In the genomic region with DNA sequence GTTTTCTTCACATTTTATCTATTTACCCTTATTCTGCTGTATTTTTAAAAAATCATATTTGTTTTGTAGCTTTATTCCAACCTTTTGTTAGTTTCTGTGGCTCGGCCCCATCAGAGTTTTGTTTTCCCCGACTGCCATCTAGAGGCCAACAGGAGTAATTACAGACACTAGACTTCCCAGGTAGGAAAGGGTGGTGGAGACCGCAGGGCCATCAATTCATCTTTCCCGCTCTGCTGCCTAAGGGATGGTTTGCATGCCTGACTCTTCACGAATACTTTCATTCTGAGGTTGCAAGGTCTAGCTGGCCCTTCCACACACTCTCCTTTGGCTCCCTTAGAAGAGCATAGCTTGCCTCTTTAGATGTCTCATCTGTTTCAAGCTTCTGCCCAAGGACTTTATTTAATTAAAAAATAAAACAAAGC, we compare ENCODE assay signal across 9 cellular contexts. TPM values are rescaled to one million over a fixed set of nuclear protein-coding genes. Genes with fewer than 3 reads are reported as not detected.
A peak's percentile ranks its signal among the peaks of the same experiment; 100 is the strongest.
DNase-seq lines count a peak whose midpoint lies in the region; ATAC-seq, FAIRE-seq and TF ChIP-seq lines count a peak whose summit lies in the region.
"Had no signal": no experiment of that assay in that cellular context is flagged by ENCODE, and none has a peak within 500 bp of the region (broad histone marks: within the 10 kb centered on the region; RNA-seq: fewer than 3 reads in every experiment).

No MANE protein-coding gene starts in this region.

- H3K36me3 Mint-ChIP-seq in CD4-positive, alpha-beta memory T cell, result no peaks in the 10 kb centered on the region
- H3K36me3 Mint-ChIP-seq in GM23338 (ENCODE audit: low read depth), result no peaks in the 10 kb centered on the region
- no peaks in the 10 kb centered on the region for H3K36me3 Mint-ChIP-seq in activated T-helper 17 cell treated with anti-CD3 and anti-CD28 coated beads, Interleukin-2, amount 50 U/mL, for 72 hours (ENCODE audit: low read depth)

- intact Hi-C loops in CD4-positive, alpha-beta memory T cell (cut with micrococcal nuclease), result loop anchor here (1.0 kb wide), 5 partner anchors 57 to 593 kb away; no protein-coding TSS in a partner anchor
- intact Hi-C loops in pancreas (cut with DNase I), result loop anchor here in 1 of 3 donors (5.0 kb wide), 1 partner anchor 194 kb away; no protein-coding TSS in a partner anchor

- peaks cover 8 to 16% of the 10 kb centered on the region in 2 donors for H3K27me3 Mint-ChIP-seq in CD4-positive, alpha-beta memory T cell
- H3K27me3 Mint-ChIP-seq in GM23338 (ENCODE audit: insufficient read depth, low read depth, poor library complexity), result peaks cover 30% of the 10 kb centered on the region
- H3K27me3 Mint-ChIP-seq in activated T-helper 17 cell treated with anti-CD3 and anti-CD28 coated beads, Interleukin-2, amount 50 U/mL, for 72 hours, result peaks cover 16% of the 10 kb centered on the region

- H3K4me3 ChIP-seq in CD4-positive, alpha-beta memory T cell (ENCODE audit: low read length in 2 of 2), result no peak overlapping the region
- H3K4me3 ChIP-seq in GM23338 (no peak overlapping the region), OCI-LY1 (ENCODE audit: low read depth, low read length, poor library complexity, severe bottlenecking) (no peak overlapping the region), pancreas (no peak overlapping the region)
- H3K4me3 ChIP-seq: SJCRH30 had no signal

- H2AFZ ChIP-seq in GM23338 (no peak overlapping the region), OCI-LY1 (ENCODE audit: low read length) (no peak overlapping the region)

- DNase-seq in CD4-positive, alpha-beta memory T cell, result peak in 4 of 5 donors; percentile 48 to 60 (median 54)
- peak; percentile 73 for DNase-seq in GM23338 (ENCODE audit: low spot score)
- peak; percentile 17 for DNase-seq in foreskin melanocyte
- DNase-seq in pancreas, result peak in 1 of 6 donors; percentile 31

- CTCF ChIA-PET in CD4-positive, alpha-beta memory T cell (lab: Charles Lee; ENCODE audit: partially characterized antibody), result interaction anchor here (0.6 to 11.8 kb wide), 41 partner anchors 9 to 592 kb away, joined by 3 to 217 read pairs (median 5); no protein-coding TSS in a partner anchor

- H3F3A ChIP-seq in GM23338 (replicated peaks; ENCODE audit: low read depth) (no peaks in the 10 kb centered on the region), OCI-LY1 (ENCODE audit: insufficient read depth, low read length) (no peaks in the 10 kb centered on the region)

- H4K20me1 ChIP-seq in GM23338 (replicated peaks; ENCODE audit: insufficient read depth) (no peaks in the 10 kb centered on the region), OCI-LY1 (ENCODE audit: insufficient read depth, low read length) (no peaks in the 10 kb centered on the region)

- TF ChIP-seq CTCF in GM23338 (conservative IDR thresholded peaks at IDR 0.05; ENCODE audit: low read depth in 2 of 2), result peak; percentile 70 to 83
- TF ChIP-seq CTCF in OCI-LY1 (IDR thresholded peaks at IDR 0.05; ENCODE audit: low read length), result peak; percentile 71
- peak; percentile 47 to 60 (median 58) for TF ChIP-seq CTCF in pancreas (IDR thresholded peaks at IDR 0.05)

- H3K9me3 ChIP-seq in CD4-positive, alpha-beta memory T cell (ENCODE audit: control insufficient read depth in 1 of 2, low read length in 2 of 2), result no peaks in the 10 kb centered on the region
- H3K9me3 ChIP-seq in OCI-LY1 (ENCODE audit: low read length), result no peaks in the 10 kb centered on the region
- H3K9me3 ChIP-seq in pancreas, result no peaks in the 10 kb centered on the region
- H3K9me3 ChIP-seq: SJCRH30 had no signal

- no peaks in the 10 kb centered on the region for H3K9me3 Mint-ChIP-seq in CD4-positive, alpha-beta memory T cell
- no peaks in the 10 kb centered on the region; the same call in 2 of the 3 replicates for H3K9me3 Mint-ChIP-seq in GM23338
- no peaks in the 10 kb centered on the region for H3K9me3 Mint-ChIP-seq in activated T-helper 17 cell treated with anti-CD3 and anti-CD28 coated beads, Interleukin-2, amount 50 U/mL, for 72 hours

- no peaks in the 10 kb centered on the region for H3K4me1 ChIP-seq in CD4-positive, alpha-beta memory T cell (ENCODE audit: insufficient read depth, low read length)
- peaks cover 8% of the 10 kb centered on the region; the same call in 1 of the 2 replicates for H3K4me1 ChIP-seq in GM23338 (ENCODE audit: insufficient read depth)
- H3K4me1 ChIP-seq in OCI-LY1 (ENCODE audit: insufficient read depth, low read length, severe bottlenecking), result peaks cover 9% of the 10 kb centered on the region
- H3K4me1 ChIP-seq in pancreas, result peaks cover 0 to 5% (median 0%) of the 10 kb centered on the region in 3 donors
- H3K4me1 ChIP-seq: SJCRH30 had no signal

- peak; percentile 37 for FAIRE-seq in pancreas (lab: Jason Lieb, UNC)

- H3K4me2 ChIP-seq in GM23338, result no peak overlapping the region
- H3K4me2 ChIP-seq in OCI-LY1 (ENCODE audit: low read length), result no peak overlapping the region

- no peaks in the 10 kb centered on the region for H3K79me2 ChIP-seq in GM23338 (replicated peaks; ENCODE audit: insufficient read depth)
- H3K79me2 ChIP-seq in OCI-LY1 (ENCODE audit: insufficient read depth, low read length), result no peaks in the 10 kb centered on the region

- H3K27ac Mint-ChIP-seq in CD4-positive, alpha-beta memory T cell, result no peak overlapping the region
- H3K27ac Mint-ChIP-seq in GM23338, result no peak overlapping the region
- no peak overlapping the region for H3K27ac Mint-ChIP-seq in activated T-helper 17 cell treated with anti-CD3 and anti-CD28 coated beads, Interleukin-2, amount 50 U/mL, for 72 hours

- ATAC-seq in GM23338 (peak; percentile 59), pancreas (peak; percentile 76 to 83 (median 76)), HG03108 (IDR thresholded peaks at IDR 0.05; ENCODE audit: unreplicated experiment) (no peak), GM21786 (IDR thresholded peaks at IDR 0.05; ENCODE audit: unreplicated experiment) (no peak)
- peak; percentile 56 for ATAC-seq in activated T-helper 17 cell treated with anti-CD3 and anti-CD28 coated beads, Interleukin-2, amount 50 U/mL, for 72 hours (replicated peaks)

- POLR2A ChIA-PET in CD4-positive, alpha-beta memory T cell (lab: Charles Lee; ENCODE audit: partially characterized antibody), result interaction anchor here (0.5 to 1.9 kb wide), 4 partner anchors 199 to 898 kb away, joined by 3 to 9 read pairs (median 4); no protein-coding TSS in a partner anchor

- H3K27ac ChIP-seq in CD4-positive, alpha-beta memory T cell (ENCODE audit: low read depth, low read length), result no peak overlapping the region
- no peak overlapping the region for H3K27ac ChIP-seq in GM23338 (ENCODE audit: low read depth)
- no peak overlapping the region for H3K27ac ChIP-seq in OCI-LY1 (ENCODE audit: low read depth, low read length, poor library complexity, severe bottlenecking)
- no peak overlapping the region for H3K27ac ChIP-seq in pancreas
- H3K27ac ChIP-seq: SJCRH30 had no signal

- H3K36me3 ChIP-seq in CD4-positive, alpha-beta memory T cell (ENCODE audit: insufficient read depth, low read length), result no peaks in the 10 kb centered on the region
- H3K36me3 ChIP-seq in GM23338 (ENCODE audit: insufficient read depth), result no peaks in the 10 kb centered on the region
- H3K36me3 ChIP-seq in OCI-LY1 (ENCODE audit: insufficient read depth, low read length), result no peaks in the 10 kb centered on the region
- H3K36me3 ChIP-seq in pancreas, result no peaks in the 10 kb centered on the region
- H3K36me3 ChIP-seq: SJCRH30 had no signal

- no peaks in the 10 kb centered on the region for H3K9me2 ChIP-seq in GM23338 (ENCODE audit: insufficient read depth)
- H3K9me2 ChIP-seq in OCI-LY1 (ENCODE audit: low read depth, low read length), result no peaks in the 10 kb centered on the region

- H3K4me1 Mint-ChIP-seq in CD4-positive, alpha-beta memory T cell, result peaks cover 0 to 2% (median 0%) of the 10 kb centered on the region in 4 donors
- peaks cover 19% of the 10 kb centered on the region for H3K4me1 Mint-ChIP-seq in GM23338
- peaks cover 4% of the 10 kb centered on the region for H3K4me1 Mint-ChIP-seq in activated T-helper 17 cell treated with anti-CD3 and anti-CD28 coated beads, Interleukin-2, amount 50 U/mL, for 72 hours

- no peak overlapping the region for H3K9ac ChIP-seq in OCI-LY1 (ENCODE audit: low read length)

- WGBS in pancreas, 2 donors, result 1% methylated on average over 5 of the region's 5 CpGs

- H3K27me3 ChIP-seq in CD4-positive, alpha-beta memory T cell (ENCODE audit: insufficient read depth, low read length), result no peaks in the 10 kb centered on the region
- peaks cover 23% of the 10 kb centered on the region for H3K27me3 ChIP-seq in GM23338 (ENCODE audit: insufficient read depth)
- no peaks in the 10 kb centered on the region for H3K27me3 ChIP-seq in OCI-LY1 (ENCODE audit: insufficient read depth, low read length)
- no peaks in the 10 kb centered on the region for H3K27me3 ChIP-seq in pancreas
- H3K27me3 ChIP-seq: SJCRH30 had no signal

- no peak overlapping the region for H3K4me3 Mint-ChIP-seq in CD4-positive, alpha-beta memory T cell
- no peak overlapping the region for H3K4me3 Mint-ChIP-seq in GM23338
- no peak overlapping the region for H3K4me3 Mint-ChIP-seq in activated T-helper 17 cell treated with anti-CD3 and anti-CD28 coated beads, Interleukin-2, amount 50 U/mL, for 72 hours

TF ChIP-seq in GM23338, 12 proteins besides CTCF, POLR2A, EP300 and RAD21 (continues in another document):
- no peak for TF ChIP-seq STAT1 (IDR thresholded peaks at IDR 0.05; ENCODE audit: unreplicated experiment)
- TF ChIP-seq EZH2phosphoT487 (IDR thresholded peaks at IDR 0.05; ENCODE audit: unreplicated experiment), result no peak
- no peak for TF ChIP-seq NANOG (IDR thresholded peaks at IDR 0.05; ENCODE audit: borderline replicate concordance)

RNA-seq across cellular contexts. Expression of gene LYZL2, which starts 38.3 kb away (rescaled TPM):
- not detected for total RNA-seq in CD4-positive, alpha-beta memory T cell
- polyA plus RNA-seq in CD4-positive, alpha-beta memory T cell, result not detected
- not detected in 2 replicates for total RNA-seq in GM23338 (2014; rRNA removed; shearing (Covaris generic))
- polyA plus RNA-seq in GM23338 (2016; fragmentation: Nextera tagmentation; extraction: Ambion mirVana) (not detected in 2 replicates), pancreas (not detected)
- total RNA-seq in activated T-helper 17 cell treated with anti-CD3 and anti-CD28 coated beads, Interleukin-2, amount 50 U/mL, for 72 hours, result not detected
- not detected for total RNA-seq in pancreas
- total RNA-seq: SJCRH30 had no signal

Comparison
In these comparisons a context has a peak if more than half of its experiments do, and no peak if none do; other contexts are left out.
1. ATAC-seq: peak in GM23338 (single experiment), activated T-helper 17 cell treated with anti-CD3 and anti-CD28 coated beads, Interleukin-2, amount 50 U/mL, for 72 hours (single experiment) and pancreas (4 of 4); none in HG03108 (single experiment) and GM21786 (single experiment).
2. Peak in every context shown above with its lines, with median percentiles within 50 percentile points of each other: CTCF ChIP-seq.